ENCODE assay signal across 1 cellular context in genomic region chr13:97310809-97311436, GRCh38.
TF ChIP-seq lines count a peak whose summit lies in the region.

No MANE protein-coding gene starts in this region.

TF ChIP-seq in SK-N-SH, 30 proteins besides CTCF, POLR2A, EP300 and RAD21 (continued from another document):
- TF ChIP-seq, protein P1, sequence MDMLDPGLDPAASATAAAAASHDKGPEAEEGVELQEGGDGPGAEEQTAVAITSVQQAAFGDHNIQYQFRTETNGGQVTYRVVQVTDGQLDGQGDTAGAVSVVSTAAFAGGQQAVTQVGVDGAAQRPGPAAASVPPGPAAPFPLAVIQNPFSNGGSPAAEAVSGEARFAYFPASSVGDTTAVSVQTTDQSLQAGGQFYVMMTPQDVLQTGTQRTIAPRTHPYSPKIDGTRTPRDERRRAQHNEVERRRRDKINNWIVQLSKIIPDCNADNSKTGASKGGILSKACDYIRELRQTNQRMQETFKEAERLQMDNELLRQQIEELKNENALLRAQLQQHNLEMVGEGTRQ (IDR thresholded peaks at IDR 0.05; ENCODE audit: borderline replicate concordance, low read depth, low read length): no peak
- TF ChIP-seq CHD2 (IDR thresholded peaks at IDR 0.05; ENCODE audit: low read length, partially characterized antibody) (peak; percentile 94), RXRA (IDR thresholded peaks at IDR 0.05; ENCODE audit: borderline replicate concordance, low read depth) (peak; percentile 30; the same call in 1 of the 2 replicates), FOSL2 (IDR thresholded peaks at IDR 0.05; ENCODE audit: borderline replicate concordance, low read depth) (peak; percentile 9; the same call in 1 of the 2 replicates), PBX3 (IDR thresholded peaks at IDR 0.05) (peak; percentile 82), EZH2phosphoT487 (IDR thresholded peaks at IDR 0.05; ENCODE audit: borderline replicate concordance, low read depth) (no peak), POLR2AphosphoS5 (IDR thresholded peaks at IDR 0.05; ENCODE audit: low read depth, low read length) (peak; percentile 93), TEAD4 (IDR thresholded peaks at IDR 0.05; ENCODE audit: borderline replicate concordance, insufficient read depth) (peak; percentile 92), REST (IDR thresholded peaks at IDR 0.05; ENCODE audit: low read depth, low read length) (no peak), MXI1 (IDR thresholded peaks at IDR 0.05; ENCODE audit: low read depth, low read length) (peak; percentile 54; the same call in 1 of the 2 replicates), NRF1 (IDR thresholded peaks at IDR 0.05; ENCODE audit: low read depth, low read length) (no peak), USF1 (IDR thresholded peaks at IDR 0.05; ENCODE audit: borderline replicate concordance, low read depth) (no peak), SMC3 (IDR thresholded peaks at IDR 0.05; ENCODE audit: low read depth, low read length) (no peak)
- TF ChIP-seq, protein P2, sequence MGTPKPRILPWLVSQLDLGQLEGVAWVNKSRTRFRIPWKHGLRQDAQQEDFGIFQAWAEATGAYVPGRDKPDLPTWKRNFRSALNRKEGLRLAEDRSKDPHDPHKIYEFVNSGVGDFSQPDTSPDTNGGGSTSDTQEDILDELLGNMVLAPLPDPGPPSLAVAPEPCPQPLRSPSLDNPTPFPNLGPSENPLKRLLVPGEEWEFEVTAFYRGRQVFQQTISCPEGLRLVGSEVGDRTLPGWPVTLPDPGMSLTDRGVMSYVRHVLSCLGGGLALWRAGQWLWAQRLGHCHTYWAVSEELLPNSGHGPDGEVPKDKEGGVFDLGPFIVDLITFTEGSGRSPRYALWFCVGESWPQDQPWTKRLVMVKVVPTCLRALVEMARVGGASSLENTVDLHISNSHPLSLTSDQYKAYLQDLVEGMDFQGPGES (IDR thresholded peaks at IDR 0.05; ENCODE audit: low read depth, low read length): no peak
TF ChIP-seq in SK-N-SH: peak in this region for 15.
